27 cellular contexts compared by ENCODE assay signal in the genomic region with DNA sequence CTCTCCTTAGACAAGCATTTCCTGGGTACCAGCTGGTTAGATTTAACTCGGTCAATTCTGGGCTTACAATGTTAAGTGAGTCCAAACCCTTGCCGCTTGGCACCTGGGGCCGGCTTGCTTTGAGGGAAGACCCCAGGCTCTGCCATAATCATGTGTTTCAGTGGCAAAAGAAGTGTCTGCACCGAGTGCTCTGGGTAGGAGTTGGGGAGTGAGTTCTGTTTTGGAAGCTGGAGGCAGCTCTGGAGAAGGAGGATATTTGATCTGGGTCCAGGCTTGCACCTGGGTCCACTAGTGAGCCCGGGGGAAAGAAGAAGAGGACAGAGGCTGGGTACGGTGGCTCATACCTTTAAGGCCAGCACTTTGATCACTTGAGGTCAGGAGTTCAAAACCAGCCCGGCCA. TPM values are rescaled to one million over a fixed set of nuclear protein-coding genes. Genes with fewer than 3 reads are reported as not detected.
A peak's percentile ranks its signal among the peaks of the same experiment; 100 is the strongest.
DNase-seq lines count a peak whose midpoint lies in the region; ATAC-seq and TF ChIP-seq lines count a peak whose summit lies in the region.
"Had no signal": no experiment of that assay in that cellular context is flagged by ENCODE, and none has a peak within 500 bp of the region (broad histone marks: within the 10 kb centered on the region; RNA-seq: fewer than 3 reads in every experiment).

No MANE protein-coding gene starts in this region.

- no peak overlapping the region for H3K4me3 Mint-ChIP-seq in activated T-helper 17 cell treated with anti-CD3 and anti-CD28 coated beads, Interleukin-2, amount 50 U/mL, for 72 hours
- H3K4me3 Mint-ChIP-seq: CD4-positive, alpha-beta T cell; GM23338; HFFc6 had no signal

- ATAC-seq in activated T-helper 17 cell treated with anti-CD3 and anti-CD28 coated beads, Interleukin-2, amount 50 U/mL, for 72 hours (replicated peaks), result no peak
- no peak for ATAC-seq in HG03520 (IDR thresholded peaks at IDR 0.05; ENCODE audit: unreplicated experiment)
- ATAC-seq: A549, GM12878, GM23338, SK-N-SH treated with all-trans-retinoic acid at 6 μM for 48 hours had no signal

- WGBS in transverse colon (ENCODE audit: low coverage in 1 of 2), 2 donors, result 82 to 89% methylated on average over 4 to 7 of the region's 7 CpGs

- TF ChIP-seq POLR2A in transverse colon (IDR thresholded peaks at IDR 0.05), result no peak

- no peaks in the 10 kb centered on the region for H3K79me2 ChIP-seq in osteoblast (ENCODE audit: insufficient read depth, low read length)

- no peaks in the 10 kb centered on the region for H3K9me3 Mint-ChIP-seq in activated T-helper 17 cell treated with anti-CD3 and anti-CD28 coated beads, Interleukin-2, amount 50 U/mL, for 72 hours
- H3K9me3 Mint-ChIP-seq: CD4-positive, alpha-beta T cell; GM23338; HFFc6 had no signal

- intact Hi-C loops in transverse colon (cut with DNase I; ENCODE audit: low total_unique reads), result no loop called here

- H3K27ac ChIP-seq in coronary artery (no peak overlapping the region), osteoblast (ENCODE audit: low read depth, low read length) (no peak overlapping the region), transverse colon (no peak overlapping the region)
- H3K27ac ChIP-seq: A549; BLaER1 treated with 17β-estradiol and CSF1 and Interleukin-3, amounts not matched to agents 10 nM and 100 nM had no signal

- H3K27ac Mint-ChIP-seq in activated T-helper 17 cell treated with anti-CD3 and anti-CD28 coated beads, Interleukin-2, amount 50 U/mL, for 72 hours, result no peak overlapping the region
- H3K27ac Mint-ChIP-seq: CD4-positive, alpha-beta T cell; GM23338; HFFc6 had no signal

- H3K4me1 Mint-ChIP-seq in activated T-helper 17 cell treated with anti-CD3 and anti-CD28 coated beads, Interleukin-2, amount 50 U/mL, for 72 hours, result no peaks in the 10 kb centered on the region

- no peak overlapping the region for H3K4me3 ChIP-seq in coronary artery
- no peak overlapping the region for H3K4me3 ChIP-seq in osteoblast (ENCODE audit: insufficient read depth, low read length)
- no peak overlapping the region for H3K4me3 ChIP-seq in transverse colon
- H3K4me3 ChIP-seq: A549; BLaER1 treated with 17β-estradiol and CSF1 and Interleukin-3, amounts not matched to agents 10 nM and 100 nM; GM12878; GM23338; HAP-1 had no signal

- peaks cover 28% of the 10 kb centered on the region for H3K27me3 Mint-ChIP-seq in activated T-helper 17 cell treated with anti-CD3 and anti-CD28 coated beads, Interleukin-2, amount 50 U/mL, for 72 hours

- H2AFZ ChIP-seq in osteoblast (ENCODE audit: low read length), result no peak overlapping the region
- H2AFZ ChIP-seq: GM23338 had no signal

- peaks cover 5% of the 10 kb centered on the region for H4K20me1 ChIP-seq in osteoblast (ENCODE audit: insufficient read depth, low read length)

- H3K36me3 Mint-ChIP-seq in activated T-helper 17 cell treated with anti-CD3 and anti-CD28 coated beads, Interleukin-2, amount 50 U/mL, for 72 hours (ENCODE audit: low read depth), result no peaks in the 10 kb centered on the region

- H3K36me3 ChIP-seq in osteoblast (ENCODE audit: insufficient read depth, low read length) (no peaks in the 10 kb centered on the region), transverse colon (no peaks in the 10 kb centered on the region)
- H3K36me3 ChIP-seq: BLaER1 treated with 17β-estradiol and CSF1 and Interleukin-3, amounts not matched to agents 10 nM and 100 nM; HAP-1 had no signal

- H3K4me1 ChIP-seq in osteoblast (ENCODE audit: insufficient read depth, low read length), result no peaks in the 10 kb centered on the region
- H3K4me1 ChIP-seq in transverse colon, result peaks cover 0 to 20% (median 9%) of the 10 kb centered on the region in 4 donors
- H3K4me1 ChIP-seq: A549, HAP-1 had no signal

- peaks cover 10% of the 10 kb centered on the region for H3K27me3 ChIP-seq in osteoblast (ENCODE audit: insufficient read depth, low read length)
- peaks cover 21% of the 10 kb centered on the region for H3K27me3 ChIP-seq in transverse colon

- TF ChIP-seq EP300 in transverse colon (IDR thresholded peaks at IDR 0.05; ENCODE audit: low read depth), result no peak

- in situ Hi-C loops in transverse colon (cut with MboI; ENCODE audit: low pct_ligation_motif_present in 1 of 4, low pct_unique_long_range_greater_than_20kb in 1 of 4, low sequenced_read_pairs in 3 of 4), result loop anchor here (25.0 kb wide), 2 partner anchors 258 to 333 kb away; no protein-coding TSS in a partner anchor

- peak; percentile 5 for DNase-seq in activated effector memory CD4-positive, alpha-beta T cell treated with anti-CD3 and anti-CD28 coated beads, Interleukin-2, amount 50 U/mL, for 16 hours
- DNase-seq in activated effector memory CD4-positive, alpha-beta T cell treated with Interleukin-2 at 50 U/mL for 16 hours, result no peak
- peak; percentile 43 for DNase-seq in coronary artery (ENCODE audit: low spot score)
- peak; percentile 76 for DNase-seq in osteoblast (ENCODE audit: insufficient read length, low spot score, missing footprints)
- peak; percentile 1 for DNase-seq in transverse colon
- DNase-seq: AML-193; CD4-positive, alpha-beta T cell; DMS53; EL; GDM1; HFFc6; NCI-H1048; NCI-H1436; NCI-H187; NCI-H2081 treated with DMSO at 0.1 percent for 48 hours; NCI-H226; NCI-H510A; NCI-H774 had no signal

- H3K9me3 ChIP-seq in osteoblast (ENCODE audit: low read depth, low read length), result no peaks in the 10 kb centered on the region
- H3K9me3 ChIP-seq in transverse colon, result no peaks in the 10 kb centered on the region
- H3K9me3 ChIP-seq: A549; BLaER1 treated with 17β-estradiol and CSF1 and Interleukin-3, amounts not matched to agents 10 nM and 100 nM; HAP-1 had no signal

- no peak overlapping the region for H3K4me2 ChIP-seq in osteoblast (ENCODE audit: insufficient read depth, low read length)
- H3K4me2 ChIP-seq: A549; BLaER1 treated with 17β-estradiol and CSF1 and Interleukin-3, amounts not matched to agents 10 nM and 100 nM; GM23338 had no signal

- TF ChIP-seq CTCF in coronary artery (IDR thresholded peaks at IDR 0.05) (no peak), osteoblast (IDR thresholded peaks at IDR 0.05; ENCODE audit: extremely low read depth, low read depth, low read length) (no peak), transverse colon (IDR thresholded peaks at IDR 0.05) (no peak)

RNA-seq across cellular contexts. Expression of gene OLFM1, which starts 8.4 kb away (rescaled TPM):
- total RNA-seq in osteoblast (under 0.01 and 0.29 TPM in 2 replicates), transverse colon (1 to 10 TPM in 3 of 4 donors, not detected in 1; 3.7 to 7.8 (median 4.0) TPM)
- total RNA-seq in activated T-helper 17 cell treated with anti-CD3 and anti-CD28 coated beads, Interleukin-2, amount 50 U/mL, for 72 hours, result under 1 TPM in 1 of 2 donors, not detected in 1; 0.32 TPM
- total RNA-seq: CD4-positive, alpha-beta T cell; GM12878; HT-29 had no signal
